15 cellular contexts compared by ENCODE assay signal in the genomic region with DNA sequence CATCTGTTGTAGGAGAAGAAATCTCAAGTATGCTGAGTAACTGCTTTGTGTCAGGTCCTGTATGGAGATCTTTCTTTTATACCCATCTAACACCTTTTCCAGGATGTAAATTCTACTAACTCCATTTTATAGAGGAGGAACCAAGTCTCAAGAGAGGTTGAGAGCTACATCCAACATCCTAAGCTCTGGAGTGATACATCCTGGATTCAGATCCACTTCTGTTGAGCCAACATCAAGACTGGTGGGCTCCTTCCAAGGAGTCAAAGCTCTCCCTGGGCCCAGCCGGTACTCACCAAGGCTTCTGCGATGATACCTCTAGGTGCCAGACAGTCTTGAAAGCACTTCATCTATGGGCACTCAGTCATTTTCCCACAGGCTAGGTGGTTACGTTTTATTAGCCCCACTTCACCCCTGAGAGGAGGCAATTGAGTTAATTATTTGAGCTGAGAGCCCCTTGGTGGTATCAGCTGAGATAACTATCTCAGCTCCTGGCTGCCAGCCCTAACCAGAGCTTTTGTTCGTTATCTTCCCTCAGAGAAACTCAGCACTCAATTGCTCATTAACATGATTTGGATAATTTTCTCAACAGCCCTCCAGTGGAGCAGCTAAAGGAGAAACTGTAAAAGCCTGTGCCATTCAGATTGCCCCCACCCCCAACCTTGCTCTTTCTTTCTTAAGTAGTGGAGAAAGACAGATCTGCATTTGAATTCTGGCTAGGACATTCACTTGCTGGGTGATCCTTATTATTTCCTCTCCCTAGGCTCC.
DNase-seq lines count a peak whose midpoint lies in the region; ATAC-seq and TF ChIP-seq lines count a peak whose summit lies in the region.
"Had no signal": no experiment of that assay in that cellular context is flagged by ENCODE, and none has a peak within 500 bp of the region (broad histone marks: within the 10 kb centered on the region; RNA-seq: fewer than 3 reads in every experiment).

No MANE protein-coding gene starts in this region.

- H3K4me3 Mint-ChIP-seq in activated T-helper 2 cell treated with anti-CD3 and anti-CD28 coated beads, Interferon-gamma antibody, Interleukin-2, Interleukin-4, amounts not matched to agents 10 μg/mL and 5 μg/mL and 100 μg/mL, durations not matched to agents 14 hours and 24 hours and 36 hours (ENCODE audit: low read depth) = no peak overlapping the region
- H3K4me3 Mint-ChIP-seq: stimulated activated naive CD8-positive, alpha-beta T cell treated with anti-CD3 and anti-CD28 coated beads, Interleukin-15, Interleukin-2, amounts not matched to agents 100 ng/mL and 50 ng/mL, for 24 hours had no signal

- H3K27ac ChIP-seq in DND-41 (ENCODE audit: low read length) (no peak overlapping the region), iPS DF 6.9 (ENCODE audit: low read length) (peak overlapping the region; percentile 100)
- H3K27ac ChIP-seq: colonic mucosa had no signal

- no peak overlapping the region for H3K27ac Mint-ChIP-seq in activated T-helper 2 cell treated with anti-CD3 and anti-CD28 coated beads, Interferon-gamma antibody, Interleukin-2, Interleukin-4, amounts not matched to agents 10 μg/mL and 5 μg/mL and 100 μg/mL, durations not matched to agents 14 hours and 24 hours and 36 hours
- H3K27ac Mint-ChIP-seq: stimulated activated naive CD8-positive, alpha-beta T cell treated with anti-CD3 and anti-CD28 coated beads, Interleukin-15, Interleukin-2, amounts not matched to agents 100 ng/mL and 50 ng/mL, for 24 hours had no signal

- H3K79me2 ChIP-seq in DND-41 (ENCODE audit: insufficient read depth, low read length) = no peaks in the 10 kb centered on the region

- TF ChIP-seq CTCF in DND-41 (IDR thresholded peaks at IDR 0.05; ENCODE audit: borderline replicate concordance, extremely low read depth, low read length, poor library complexity, severe bottlenecking) (no peak), BE2C (IDR thresholded peaks at IDR 0.05; ENCODE audit: low read depth, low read length) (no peak)

- H3K36me3 ChIP-seq in DND-41 (ENCODE audit: insufficient read depth, low read length) (no peaks in the 10 kb centered on the region), iPS DF 6.9 (ENCODE audit: control insufficient read depth, insufficient read depth, low read length) (no peaks in the 10 kb centered on the region), BE2C (no peaks in the 10 kb centered on the region)
- H3K36me3 ChIP-seq: colonic mucosa had no signal

- H3K36me3 Mint-ChIP-seq in activated T-helper 2 cell treated with anti-CD3 and anti-CD28 coated beads, Interferon-gamma antibody, Interleukin-2, Interleukin-4, amounts not matched to agents 10 μg/mL and 5 μg/mL and 100 μg/mL, durations not matched to agents 14 hours and 24 hours and 36 hours (ENCODE audit: low read depth) = no peaks in the 10 kb centered on the region

- no peak overlapping the region for H3K4me2 ChIP-seq in DND-41 (ENCODE audit: insufficient read depth, low read length)

- ATAC-seq in DND-41 (ENCODE audit: insufficient read depth, low read depth) (peak; percentile 54), HG02938 (IDR thresholded peaks at IDR 0.05; ENCODE audit: unreplicated experiment) (no peak)
- ATAC-seq: HCT116 had no signal

- intact Hi-C loops in activated T-helper 2 cell treated with anti-CD3 and anti-CD28 coated beads, Interferon-gamma antibody, Interleukin-2, Interleukin-4, amounts not matched to agents 10 μg/mL and 5 μg/mL and 100 μg/mL, durations not matched to agents 14 hours and 24 hours and 36 hours (cut with micrococcal nuclease) = no loop called here

- H4K20me1 ChIP-seq in DND-41 (ENCODE audit: insufficient read depth, low read length) = no peaks in the 10 kb centered on the region

- peak; percentile 16 for DNase-seq in DND-41
- DNase-seq in NCI-H1417 (lab: John Stamatoyannopoulos, UW) = peak; percentile 83 to 97 (median 95)
- peak; percentile 81 for DNase-seq in NCI-H526 treated with DMSO at 0.1 percent for 48 hours (lab: John Stamatoyannopoulos, UW)
- no peak for DNase-seq in iPS DF 6.9 (ENCODE audit: low read depth, low spot score)
- no peak for DNase-seq in BE2C
- no peak for DNase-seq in activated T-helper 2 cell treated with anti-CD3 and anti-CD28 coated beads, Interferon-gamma antibody, Interleukin-2, Interleukin-4, amounts not matched to agents 10 μg/mL and 5 μg/mL and 100 μg/mL, durations not matched to agents 14 hours and 24 hours and 36 hours (ENCODE audit: low spot score)
- DNase-seq in putamen (ENCODE audit: low spot score) = no peak
- DNase-seq: amniotic stem cell; colonic mucosa; DMS53; KG1; stimulated activated CD4-positive, alpha-beta T cell treated with anti-CD3 and anti-CD28 coated beads, Interleukin-4, amount 100 ng/mL, for 24 hours had no signal

- H3K4me1 Mint-ChIP-seq in activated T-helper 2 cell treated with anti-CD3 and anti-CD28 coated beads, Interferon-gamma antibody, Interleukin-2, Interleukin-4, amounts not matched to agents 10 μg/mL and 5 μg/mL and 100 μg/mL, durations not matched to agents 14 hours and 24 hours and 36 hours (ENCODE audit: low read depth) = peaks cover 21% of the 10 kb centered on the region

- no peaks in the 10 kb centered on the region for H3K9me3 Mint-ChIP-seq in activated T-helper 2 cell treated with anti-CD3 and anti-CD28 coated beads, Interferon-gamma antibody, Interleukin-2, Interleukin-4, amounts not matched to agents 10 μg/mL and 5 μg/mL and 100 μg/mL, durations not matched to agents 14 hours and 24 hours and 36 hours
- H3K9me3 Mint-ChIP-seq: stimulated activated naive CD8-positive, alpha-beta T cell treated with anti-CD3 and anti-CD28 coated beads, Interleukin-15, Interleukin-2, amounts not matched to agents 100 ng/mL and 50 ng/mL, for 24 hours had no signal

- peaks cover 11% of the 10 kb centered on the region for H3K4me1 ChIP-seq in DND-41 (ENCODE audit: insufficient read depth, low read length)
- peaks cover 7% of the 10 kb centered on the region; the same call in 1 of the 2 replicates for H3K4me1 ChIP-seq in iPS DF 6.9 (ENCODE audit: control insufficient read depth, insufficient read depth, low read length)
- H3K4me1 ChIP-seq in BE2C = no peaks in the 10 kb centered on the region
- H3K4me1 ChIP-seq: colonic mucosa had no signal

- WGBS in iPS DF 6.9 (ENCODE audit: insufficient coverage, insufficient read length) = no CpG with 5 or more reads among the region's 4 CpGs

- H3K9ac ChIP-seq in DND-41 (ENCODE audit: low read depth, low read length) = no peak overlapping the region

- H3K27me3 Mint-ChIP-seq in activated T-helper 2 cell treated with anti-CD3 and anti-CD28 coated beads, Interferon-gamma antibody, Interleukin-2, Interleukin-4, amounts not matched to agents 10 μg/mL and 5 μg/mL and 100 μg/mL, durations not matched to agents 14 hours and 24 hours and 36 hours (ENCODE audit: low read depth) = no peaks in the 10 kb centered on the region
- H3K27me3 Mint-ChIP-seq: stimulated activated naive CD8-positive, alpha-beta T cell treated with anti-CD3 and anti-CD28 coated beads, Interleukin-15, Interleukin-2, amounts not matched to agents 100 ng/mL and 50 ng/mL, for 24 hours had no signal

- H3K9me3 ChIP-seq in DND-41 (ENCODE audit: insufficient read depth, low read length, severe bottlenecking) (no peaks in the 10 kb centered on the region), iPS DF 6.9 (ENCODE audit: control insufficient read depth, insufficient read depth, low read length) (no peaks in the 10 kb centered on the region), BE2C (no peaks in the 10 kb centered on the region)
- H3K9me3 ChIP-seq: colonic mucosa had no signal

- H3K4me3 ChIP-seq in DND-41 (ENCODE audit: low read depth in 1 of 2, low read length in 2 of 2) = no peak overlapping the region
- no peak overlapping the region for H3K4me3 ChIP-seq in iPS DF 6.9 (ENCODE audit: low read length)
- H3K4me3 ChIP-seq in BE2C (ENCODE audit: low read depth, low read length) = no peak overlapping the region
- H3K4me3 ChIP-seq: colonic mucosa had no signal

- no peak overlapping the region for H2AFZ ChIP-seq in DND-41 (ENCODE audit: low read depth, low read length)

- H3K27me3 ChIP-seq in DND-41 (ENCODE audit: insufficient read depth, low read length, poor library complexity) (no peaks in the 10 kb centered on the region), iPS DF 6.9 (ENCODE audit: control insufficient read depth, insufficient read depth, low read length) (no peaks in the 10 kb centered on the region), BE2C (no peaks in the 10 kb centered on the region)
- H3K27me3 ChIP-seq: colonic mucosa had no signal

Comparison
In these comparisons a context has a peak if more than half of its experiments do, and no peak if none do; other contexts are left out.
1. DNase-seq: peak in DND-41 (single experiment), NCI-H1417 (3 of 3) and NCI-H526 treated with DMSO at 0.1 percent for 48 hours (single experiment); none in iPS DF 6.9 (single experiment), BE2C (single experiment), activated T-helper 2 cell treated with anti-CD3 and anti-CD28 coated beads, Interferon-gamma antibody, Interleukin-2, Interleukin-4, amounts not matched to agents 10 μg/mL and 5 μg/mL and 100 μg/mL, durations not matched to agents 14 hours and 24 hours and 36 hours (single experiment) and putamen (single experiment).